1 cellular context compared by ENCODE assay signal in genomic region chr7:22726849-22727792, GRCh38.
TF ChIP-seq lines count a peak whose summit lies in the region.

Gene IL6, plus strand, starts transcription at chr7:22727200. Its CDS starts 63 bp downstream, at chr7:22727263.

TF ChIP-seq in HEK293, 187 proteins besides CTCF, POLR2A, EP300 and RAD21 (continued from another document):
- TF ChIP-seq ZBTB10 (tag by site-specific recombination; IDR thresholded peaks at IDR 0.05), result no peak
- TF ChIP-seq ZBTB20 (tag by site-specific recombination; IDR thresholded peaks at IDR 0.05), result peak; percentile 48; the same call in 1 of the 2 replicates
- TF ChIP-seq ZNF155 (tag by site-specific recombination; IDR thresholded peaks at IDR 0.05), result no peak
- no peak for TF ChIP-seq ZNF785 (tag by site-specific recombination; IDR thresholded peaks at IDR 0.05)
- peak; percentile 21 for TF ChIP-seq ZBTB26 (tag by site-specific recombination; optimal IDR thresholded peaks at IDR 0.05)
- no peak for TF ChIP-seq ZNF324 (tag by site-specific recombination; IDR thresholded peaks at IDR 0.05)
- TF ChIP-seq ATF2 (tag by site-specific recombination; IDR thresholded peaks at IDR 0.05; ENCODE audit: low read depth), result no peak
- no peak for TF ChIP-seq ZNF549 (tag by site-specific recombination; IDR thresholded peaks at IDR 0.05)
- peak; percentile 69 for TF ChIP-seq PRDM10 (tag by site-specific recombination; IDR thresholded peaks at IDR 0.05)
- TF ChIP-seq PRDM1 (tag by site-specific recombination; IDR thresholded peaks at IDR 0.05), result no peak
- TF ChIP-seq ZNF521 (tag by site-specific recombination; IDR thresholded peaks at IDR 0.05), result no peak
- no peak for TF ChIP-seq ZNF654 (tag by site-specific recombination; IDR thresholded peaks at IDR 0.05; ENCODE audit: low read depth)
- no peak for TF ChIP-seq TSHZ1 (tag by site-specific recombination; IDR thresholded peaks at IDR 0.05; ENCODE audit: borderline replicate concordance)
- no peak for TF ChIP-seq ZNF558 (tag by site-specific recombination; IDR thresholded peaks at IDR 0.05)
- TF ChIP-seq ZNF248 (tag by site-specific recombination; IDR thresholded peaks at IDR 0.05), result no peak
- TF ChIP-seq HIC1 (tag by site-specific recombination; IDR thresholded peaks at IDR 0.05), result no peak
- peak; percentile 70 for TF ChIP-seq GLIS2 (tag by site-specific recombination; IDR thresholded peaks at IDR 0.05)
- no peak for TF ChIP-seq ZNF639 (tag by site-specific recombination; IDR thresholded peaks at IDR 0.05)
- no peak for TF ChIP-seq ZNF600 (tag by site-specific recombination; IDR thresholded peaks at IDR 0.05)
- TF ChIP-seq ZNF341 (tag by site-specific recombination; IDR thresholded peaks at IDR 0.05; ENCODE audit: low read depth), result peak; percentile 92
- TF ChIP-seq HOXA7 (CRISPR knock-in tag; IDR thresholded peaks at IDR 0.05; ENCODE audit: borderline replicate concordance), result no peak
- no peak for TF ChIP-seq TCF7L2 (IDR thresholded peaks at IDR 0.05; ENCODE audit: borderline replicate concordance, low read depth, low read length)
- TF ChIP-seq ZNF366 (tag by site-specific recombination; conservative IDR thresholded peaks at IDR 0.05), result no peak
- TF ChIP-seq ZNF580 (tag by site-specific recombination; IDR thresholded peaks at IDR 0.05), result no peak
- no peak for TF ChIP-seq ZNF555 (tag by site-specific recombination; conservative IDR thresholded peaks at IDR 0.05)
- TF ChIP-seq YY1 (tag by site-specific recombination; IDR thresholded peaks at IDR 0.05), result no peak
- no peak for TF ChIP-seq FEZF1 (tag by site-specific recombination; IDR thresholded peaks at IDR 0.05)
- TF ChIP-seq ZNF18 (tag by site-specific recombination; IDR thresholded peaks at IDR 0.05), result no peak
- TF ChIP-seq OSR2 (tag by site-specific recombination; IDR thresholded peaks at IDR 0.05), result no peak
- TF ChIP-seq ZNF830 (tag by site-specific recombination; IDR thresholded peaks at IDR 0.05; ENCODE audit: low read depth), result no peak
TF ChIP-seq in HEK293: peak in this region for 17.
